Comparison of ENCODE assay signal across 21 cellular contexts in the genomic region with DNA sequence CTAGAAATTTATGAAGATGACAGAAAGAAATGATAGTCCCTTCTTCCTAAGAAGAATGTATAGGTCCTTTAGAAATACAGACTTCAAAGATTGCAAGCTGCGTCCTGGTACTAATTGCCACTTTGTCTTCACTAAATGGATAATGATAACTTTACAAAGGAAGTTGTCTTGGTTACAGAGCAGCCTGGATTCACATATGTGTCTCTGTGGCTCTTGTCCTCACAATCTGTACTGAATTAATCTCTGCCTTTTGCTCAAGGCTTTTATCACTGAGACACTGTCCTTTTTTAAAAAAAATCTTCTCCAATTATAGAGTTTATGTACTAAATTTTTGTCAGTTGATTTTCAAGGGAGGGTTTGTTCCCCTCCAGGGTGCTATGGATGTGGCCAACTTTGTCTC. TPM values are rescaled to one million over a fixed set of nuclear protein-coding genes. Genes with fewer than 3 reads are reported as not detected.
"Had no signal": no experiment of that assay in that cellular context is flagged by ENCODE, and none has a peak within 500 bp of the region (broad histone marks: within the 10 kb centered on the region; RNA-seq: fewer than 3 reads in every experiment).

No MANE protein-coding gene starts in this region.

- H3K4me3 Mint-ChIP-seq: naive thymus-derived CD8-positive, alpha-beta T cell; nephron progenitor cell; neural progenitor cell; stimulated activated memory B cell treated with anti-CD40 and anti-IgM and Interleukin-4, amounts not matched to agents 10 μg/mL and 1 μg/mL and 100 μg/mL, for 72 hours; stimulated activated naive CD8-positive, alpha-beta T cell treated with anti-CD3 and anti-CD28 coated beads, Interleukin-15, amount 100 ng/mL, for 72 hours; type B pancreatic cell had no signal

- H3K4me1 Mint-ChIP-seq: stimulated activated memory B cell treated with anti-CD40 and anti-IgM and Interleukin-4, amounts not matched to agents 10 μg/mL and 1 μg/mL and 100 μg/mL, for 72 hours; stimulated activated naive CD8-positive, alpha-beta T cell treated with anti-CD3 and anti-CD28 coated beads, Interleukin-15, amount 100 ng/mL, for 72 hours had no signal

- H3K9me3 Mint-ChIP-seq: naive thymus-derived CD8-positive, alpha-beta T cell; nephron progenitor cell; neural progenitor cell; stimulated activated memory B cell treated with anti-CD40 and anti-IgM and Interleukin-4, amounts not matched to agents 10 μg/mL and 1 μg/mL and 100 μg/mL, for 72 hours; stimulated activated naive CD8-positive, alpha-beta T cell treated with anti-CD3 and anti-CD28 coated beads, Interleukin-15, amount 100 ng/mL, for 72 hours; type B pancreatic cell had no signal

- H3K27me3 Mint-ChIP-seq: stimulated activated memory B cell treated with anti-CD40 and anti-IgM and Interleukin-4, amounts not matched to agents 10 μg/mL and 1 μg/mL and 100 μg/mL, for 72 hours; type B pancreatic cell had no signal

- H3K27ac Mint-ChIP-seq: naive thymus-derived CD8-positive, alpha-beta T cell; nephron progenitor cell; neural progenitor cell; stimulated activated memory B cell treated with anti-CD40 and anti-IgM and Interleukin-4, amounts not matched to agents 10 μg/mL and 1 μg/mL and 100 μg/mL, for 72 hours; stimulated activated naive CD8-positive, alpha-beta T cell treated with anti-CD3 and anti-CD28 coated beads, Interleukin-15, amount 100 ng/mL, for 72 hours; type B pancreatic cell had no signal

- DNase-seq: kidney; left colon; left lung; lower lobe of right lung; mammary epithelial cell; mesenchymal stem cell; naive thymus-derived CD8-positive, alpha-beta T cell; nephron progenitor cell; occipital lobe; right lobe of liver; stimulated activated CD4-positive, alpha-beta T cell treated with anti-CD3 and anti-CD28 coated beads, Interleukin-1b, Interleukin-23, amount 100 ng/mL, for 48 hours; stimulated activated CD4-positive, alpha-beta T cell treated with anti-CD3 and anti-CD28 coated beads, Interleukin-2, amount 100 ng/mL, for 48 hours; stimulated activated CD4-positive, alpha-beta T cell treated with anti-CD3 and anti-CD28 coated beads, Interleukin-4, amount 100 ng/mL, for 4 hours; stimulated activated CD8-positive, alpha-beta memory T cell treated with anti-CD3 and anti-CD28 coated beads, Interleukin-4, amount 100 ng/mL, for 48 hours; stimulated activated naive CD4-positive, alpha-beta T cell treated with Interleukin-2 at 50 U/mL for 16 hours; stimulated activated naive CD8-positive, alpha-beta T cell treated with anti-CD3 and anti-CD28 coated beads, Interleukin-15, amount 100 ng/mL, for 72 hours; substantia nigra; uterus had no signal

- ATAC-seq: left colon; left lung; lower lobe of right lung; naive thymus-derived CD8-positive, alpha-beta T cell; right lobe of liver; stimulated activated memory B cell treated with anti-CD40 and anti-IgM and Interleukin-4, amounts not matched to agents 10 μg/mL and 1 μg/mL and 100 μg/mL, for 72 hours; stimulated activated naive CD8-positive, alpha-beta T cell treated with anti-CD3 and anti-CD28 coated beads, Interleukin-15, amount 100 ng/mL, for 72 hours had no signal

- H3K36me3 Mint-ChIP-seq: naive thymus-derived CD8-positive, alpha-beta T cell; neural progenitor cell; stimulated activated memory B cell treated with anti-CD40 and anti-IgM and Interleukin-4, amounts not matched to agents 10 μg/mL and 1 μg/mL and 100 μg/mL, for 72 hours; type B pancreatic cell had no signal

RNA-seq across cellular contexts. Expression of a gene that starts 17.5 kb away (rescaled TPM):
- total RNA-seq: naive thymus-derived CD8-positive, alpha-beta T cell had no signal
